ENCODE assay signal across 20 cellular contexts in the genomic region with DNA sequence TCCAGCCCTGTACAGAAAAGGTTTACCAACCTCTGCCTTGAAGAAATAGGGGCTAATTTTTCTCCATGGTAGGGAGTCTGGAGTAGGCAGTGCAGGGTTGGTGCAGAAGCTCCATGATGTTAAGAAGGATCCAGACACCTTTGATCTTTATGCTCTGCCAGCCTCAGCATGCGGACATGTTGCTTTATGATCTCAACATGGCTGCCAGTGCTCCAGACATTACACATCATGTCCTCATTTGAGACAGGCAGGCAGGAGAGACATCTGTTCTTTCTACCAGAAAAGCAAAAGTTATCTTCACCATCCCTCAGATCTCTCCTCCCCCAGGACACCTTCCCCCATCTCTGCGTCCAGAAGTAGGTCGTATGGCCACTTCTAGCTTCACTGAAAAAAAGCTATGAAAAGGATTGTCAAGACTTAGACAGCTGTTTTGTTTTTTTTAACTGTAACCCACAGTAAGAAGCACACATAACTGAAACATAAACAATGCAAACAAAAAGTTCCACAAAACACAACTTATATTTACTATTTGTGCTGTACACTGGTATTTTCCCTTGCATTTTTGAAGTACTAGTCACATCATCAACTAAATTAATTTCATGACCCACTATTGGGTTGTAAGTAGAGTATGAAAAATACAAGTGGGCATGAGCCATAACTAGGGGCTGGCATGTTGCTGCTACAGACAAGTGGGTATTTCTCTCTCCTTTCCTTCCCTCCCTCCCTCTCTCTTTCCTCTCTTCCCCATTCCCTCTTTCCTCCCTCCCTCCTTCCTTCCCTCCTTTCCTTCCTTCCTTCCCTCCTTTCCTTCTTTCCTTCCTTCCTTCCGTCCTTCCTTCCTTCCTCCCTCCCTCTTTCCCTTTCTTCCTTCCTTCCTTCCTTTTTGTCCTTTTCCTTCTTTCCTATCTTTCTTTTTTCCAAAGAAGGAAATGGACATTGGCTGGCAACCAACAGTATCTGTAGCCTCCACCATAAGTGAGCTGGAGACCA. TPM values are rescaled to one million over a fixed set of nuclear protein-coding genes. Genes with fewer than 3 reads are reported as not detected.
DNase-seq lines count a peak whose midpoint lies in the region; ATAC-seq and TF ChIP-seq lines count a peak whose summit lies in the region.
"Had no signal": no experiment of that assay in that cellular context is flagged by ENCODE, and none has a peak within 500 bp of the region (broad histone marks: within the 10 kb centered on the region; RNA-seq: fewer than 3 reads in every experiment).

No MANE protein-coding gene starts in this region.

- no peaks in the 10 kb centered on the region for H3K27me3 Mint-ChIP-seq in stimulated activated memory B cell treated with anti-CD40 and anti-IgM and Interleukin-4, amounts not matched to agents 10 μg/mL and 1 μg/mL and 100 μg/mL, for 72 hours
- H3K27me3 Mint-ChIP-seq: activated CD8-positive, alpha-beta T cell treated with anti-CD3 and anti-CD28 coated beads for 36 hours had no signal

- H3K36me3 ChIP-seq in SJSA1 (peaks cover 12% of the 10 kb centered on the region), hepatocyte (replicated peaks; ENCODE audit: insufficient read depth, low read depth) (no peaks in the 10 kb centered on the region)

- H3K27ac ChIP-seq in SJSA1, result peak overlapping the region; percentile 68
- no peak overlapping the region for H3K27ac ChIP-seq in hepatocyte
- H3K27ac ChIP-seq: parathyroid adenoma had no signal

- H3K27me3 ChIP-seq in SJSA1 (replicated peaks), result no peaks in the 10 kb centered on the region
- H3K27me3 ChIP-seq in hepatocyte, result no peaks in the 10 kb centered on the region

- no peak overlapping the region for H2AFZ ChIP-seq in hepatocyte
- H2AFZ ChIP-seq: parathyroid adenoma had no signal

- H3K9me3 ChIP-seq in SJSA1 (replicated peaks) (no peaks in the 10 kb centered on the region), hepatocyte (ENCODE audit: low read depth) (no peaks in the 10 kb centered on the region)

- H4K20me1 ChIP-seq in hepatocyte (ENCODE audit: insufficient read depth, poor library complexity, severe bottlenecking), result no peaks in the 10 kb centered on the region

- H3K4me3 ChIP-seq in SJSA1, result no peak overlapping the region
- no peak overlapping the region for H3K4me3 ChIP-seq in hepatocyte

- peaks cover 35% of the 10 kb centered on the region for H3K36me3 Mint-ChIP-seq in stimulated activated memory B cell treated with anti-CD40 and anti-IgM and Interleukin-4, amounts not matched to agents 10 μg/mL and 1 μg/mL and 100 μg/mL, for 72 hours

- H3K9me2 ChIP-seq in hepatocyte (replicated peaks; ENCODE audit: insufficient read depth), result no peaks in the 10 kb centered on the region

- H3K4me2 ChIP-seq in hepatocyte, result peak overlapping the region; percentile 80

- DNase-seq in GM13977 (ENCODE audit: low spot score), result peak; percentile 2
- peak; percentile 40 to 81 for DNase-seq in SJSA1 (ENCODE audit: low read depth in 1 of 2, low spot score in 2 of 2)
- DNase-seq in hepatocyte (ENCODE audit: low spot score), result no peak
- no peak for DNase-seq in NCI-H510A treated with DMSO at 0.1 percent for 48 hours (lab: John Stamatoyannopoulos, UW)
- DNase-seq in posterior vena cava (ENCODE audit: low spot score), result no peak
- DNase-seq: activated CD8-positive, alpha-beta T cell treated with anti-CD3 and anti-CD28 coated beads for 36 hours; activated effector memory CD4-positive, alpha-beta T cell treated with anti-CD3 and anti-CD28 coated beads, Interleukin-2, amount 50 U/mL, for 16 hours; aorta; cortex of kidney; DND-41; NCI-H187; NCI-H446 treated with DMSO at 0.1 percent for 48 hours had no signal

- no peaks in the 10 kb centered on the region for H3K9me3 Mint-ChIP-seq in stimulated activated memory B cell treated with anti-CD40 and anti-IgM and Interleukin-4, amounts not matched to agents 10 μg/mL and 1 μg/mL and 100 μg/mL, for 72 hours
- H3K9me3 Mint-ChIP-seq: activated CD8-positive, alpha-beta T cell treated with anti-CD3 and anti-CD28 coated beads for 36 hours had no signal

- H3K4me1 ChIP-seq in SJSA1 (replicated peaks) (peaks cover 78% of the 10 kb centered on the region), hepatocyte (ENCODE audit: insufficient read depth) (peaks cover 28% of the 10 kb centered on the region)

- WGBS in hepatocyte (ENCODE audit: low lambda C conversion rate, missing lambda C conversion rate), result 95% methylated on average over 3 of the region's 4 CpGs

- peaks cover 42% of the 10 kb centered on the region for H3K4me1 Mint-ChIP-seq in stimulated activated memory B cell treated with anti-CD40 and anti-IgM and Interleukin-4, amounts not matched to agents 10 μg/mL and 1 μg/mL and 100 μg/mL, for 72 hours

- no peak overlapping the region for H3K27ac Mint-ChIP-seq in stimulated activated memory B cell treated with anti-CD40 and anti-IgM and Interleukin-4, amounts not matched to agents 10 μg/mL and 1 μg/mL and 100 μg/mL, for 72 hours
- H3K27ac Mint-ChIP-seq: activated CD8-positive, alpha-beta T cell treated with anti-CD3 and anti-CD28 coated beads for 36 hours had no signal

- peak overlapping the region; percentile 18 for H3K4me3 Mint-ChIP-seq in stimulated activated memory B cell treated with anti-CD40 and anti-IgM and Interleukin-4, amounts not matched to agents 10 μg/mL and 1 μg/mL and 100 μg/mL, for 72 hours

- TF ChIP-seq CTCF in GM13977 (IDR thresholded peaks at IDR 0.05; ENCODE audit: extremely low read depth, insufficient read depth, missing control alignments) (no peak), hepatocyte (IDR thresholded peaks at IDR 0.05; ENCODE audit: poor library complexity) (no peak)

- no peak for ATAC-seq in stimulated activated memory B cell treated with anti-CD40 and anti-IgM and Interleukin-4, amounts not matched to agents 10 μg/mL and 1 μg/mL and 100 μg/mL, for 72 hours
- ATAC-seq in GM18868 (IDR thresholded peaks at IDR 0.05; ENCODE audit: unreplicated experiment), result no peak
- ATAC-seq: activated CD8-positive, alpha-beta T cell treated with anti-CD3 and anti-CD28 coated beads for 36 hours had no signal

- intact Hi-C loops in posterior vena cava (cut with DNase I), result no loop called here

- peaks cover 23% of the 10 kb centered on the region for H3K79me2 ChIP-seq in hepatocyte

- in situ Hi-C loops in GM13977 (cut with MboI; ENCODE audit: low pct_unique_long_range_greater_than_20kb, low sequenced_read_pairs, unreplicated experiment), result no loop called here

RNA-seq across cellular contexts. Expression of a gene that starts 2.6 kb away (rescaled TPM):
- total RNA-seq in SJSA1 (2014; rRNA removed; shearing (Covaris generic)), result 9.2 and 19.7 TPM in 2 replicates
- total RNA-seq in hepatocyte (19.2 and 23.5 TPM in 2 replicates), posterior vena cava (10 to 100 TPM; 15.5 to 37.9 TPM)
- polyA plus RNA-seq in hepatocyte, result 20.1 and 26.8 TPM in 2 replicates

RNA-seq across cellular contexts. Expression of a gene that starts 21.6 kb away (rescaled TPM):
- 4.9 and 6.8 TPM in 2 replicates for total RNA-seq in SJSA1 (2014; rRNA removed; shearing (Covaris generic))
- total RNA-seq in hepatocyte, result 24.0 and 30.6 TPM in 2 replicates
- 45.6 and 54.7 TPM in 2 replicates for polyA plus RNA-seq in hepatocyte
- total RNA-seq in posterior vena cava, result 100 to 1,000 TPM in 1 of 2 donors, 10 to 100 TPM in 1; 58.8 to 105 TPM

RNA-seq across cellular contexts. Expression of a gene that starts 43.7 kb away (rescaled TPM):
- total RNA-seq in SJSA1 (2014; rRNA removed; shearing (Covaris generic)), result 59.6 and 88.5 TPM in 2 replicates
- total RNA-seq in hepatocyte (32.2 and 41.7 TPM in 2 replicates), posterior vena cava (10 to 100 TPM; 17.4 to 19.7 TPM)
- polyA plus RNA-seq in hepatocyte, result 20.5 and 25.9 TPM in 2 replicates

RNA-seq across cellular contexts. Expression of a gene that starts 45.9 kb away (rescaled TPM):
- not detected in 2 replicates for total RNA-seq in SJSA1 (2014; rRNA removed; shearing (Covaris generic))
- 0.13 TPM in 1 of 2 replicates, not detected in the other for total RNA-seq in hepatocyte
- 0.69 TPM in 1 of 2 replicates, not detected in the other for polyA plus RNA-seq in hepatocyte
- total RNA-seq in posterior vena cava, result not detected
- total RNA-seq: activated CD8-positive, alpha-beta T cell treated with anti-CD3 and anti-CD28 coated beads for 36 hours; aorta; epithelial cell of proximal tubule; kidney epithelial cell; M059J; mononuclear cell; OCI-LY7 had no signal
- polyA plus RNA-seq: aorta had no signal

Comparison
In these comparisons a context has a peak if more than half of its experiments do, and no peak if none do; other contexts are left out.
1. DNase-seq: peak in GM13977 (single experiment) and SJSA1 (2 of 2); none in hepatocyte (single experiment), NCI-H510A treated with DMSO at 0.1 percent for 48 hours (single experiment) and posterior vena cava (single experiment).